1 cellular context compared by ENCODE assay signal in genomic region chr19:41218615-41219507, GRCh38.
TF ChIP-seq lines count a peak whose summit lies in the region.

TSS of gene AXL (plus strand) at chr19:41219223. CDS start at chr19:41219393, 170 bp downstream.

TF ChIP-seq in K562, 482 proteins besides CTCF, POLR2A, EP300 and RAD21 (continued from another document):
- TF ChIP-seq BRD4 (IDR thresholded peaks at IDR 0.05) (no peak), GATA2 (CRISPR knock-in tag; IDR thresholded peaks at IDR 0.05) (no peak), ZBTB5 (IDR thresholded peaks at IDR 0.05) (0 out of 2 replicates have a peak, but pooled peaks have one; percentile 13), CXXC5 (CRISPR knock-in tag; IDR thresholded peaks at IDR 0.05) (no peak), ZNF77 (CRISPR knock-in tag; IDR thresholded peaks at IDR 0.05) (no peak), ESRRB (CRISPR knock-in tag; IDR thresholded peaks at IDR 0.05; ENCODE audit: borderline replicate concordance) (no peak), U2AF2 (optimal IDR thresholded peaks at IDR 0.05; ENCODE audit: low read depth, low read length) (no peak), YY1 (IDR thresholded peaks at IDR 0.05; ENCODE audit: borderline replicate concordance in 1 of 3, control insufficient read depth in 1 of 3, extremely low read depth in 1 of 3, insufficient read depth in 3 of 3, insufficient read length in 1 of 3, insufficient replicate concordance in 2 of 3, low read depth in 1 of 3, low read length in 2 of 3) (no peak), U2AF1 (optimal IDR thresholded peaks at IDR 0.05; ENCODE audit: low read depth, low read length) (no peak), EGR1 (conservative IDR thresholded peaks at IDR 0.05) (peak; percentile 35; the same call in 1 of the 2 replicates), SIX5 (IDR thresholded peaks at IDR 0.05; ENCODE audit: borderline replicate concordance in 1 of 2, insufficient read depth in 1 of 2, low read depth in 1 of 2, low read length in 2 of 2) (no peak), KHSRP (IDR thresholded peaks at IDR 0.05) (no peak), JUND (IDR thresholded peaks at IDR 0.05; ENCODE audit: borderline replicate concordance, low read depth, low read length) (no peak), JUND (tag; IDR thresholded peaks at IDR 0.05; ENCODE audit: borderline replicate concordance, low read depth, low read length) (no peak), ZNF408 (CRISPR knock-in tag; IDR thresholded peaks at IDR 0.05; ENCODE audit: low read depth) (no peak), TAL1 (IDR thresholded peaks at IDR 0.05) (no peak), EHMT2 (IDR thresholded peaks at IDR 0.05) (no peak), ZNF23 (CRISPR knock-in tag; IDR thresholded peaks at IDR 0.05) (no peak), ZNF324 (CRISPR knock-in tag; IDR thresholded peaks at IDR 0.05) (no peak), ZNF165 (CRISPR knock-in tag; IDR thresholded peaks at IDR 0.05; ENCODE audit: borderline replicate concordance) (no peak), ARID2 (IDR thresholded peaks at IDR 0.05) (no peak), ZNF134 (CRISPR knock-in tag; conservative IDR thresholded peaks at IDR 0.05) (no peak), MCM2 (IDR thresholded peaks at IDR 0.05; ENCODE audit: low read depth) (no peak), ADNP (tag; IDR thresholded peaks at IDR 0.05) (0 out of 2 replicates have a peak, but pooled peaks have one; percentile 53), TARDBP (IDR thresholded peaks at IDR 0.05) (no peak), GTF2F1 (IDR thresholded peaks at IDR 0.05; ENCODE audit: low read depth, low read length) (no peak), BDP1 (IDR thresholded peaks at IDR 0.05; ENCODE audit: insufficient read depth, insufficient read length) (no peak), ZNF764 (CRISPR knock-in tag; IDR thresholded peaks at IDR 0.05; ENCODE audit: low read depth) (no peak), RBFOX2 (IDR thresholded peaks at IDR 0.05; ENCODE audit: low read depth, low read length) (peak; percentile 22; the same call in 1 of the 2 replicates), MTA3 (IDR thresholded peaks at IDR 0.05; ENCODE audit: borderline replicate concordance) (no peak), CBFB (CRISPR knock-in tag; IDR thresholded peaks at IDR 0.05) (no peak), ZBTB7A (IDR thresholded peaks at IDR 0.05; ENCODE audit: borderline replicate concordance, control insufficient read depth, low read depth, low read length) (0 out of 2 replicates have a peak, but pooled peaks have one; percentile 41), MBD2 (IDR thresholded peaks at IDR 0.05; ENCODE audit: borderline replicate concordance, low read depth) (no peak), SFPQ (IDR thresholded peaks at IDR 0.05; ENCODE audit: low read depth, low read length) (no peak), DMBX1 (CRISPR knock-in tag; IDR thresholded peaks at IDR 0.05; ENCODE audit: borderline replicate concordance) (no peak), TBP (optimal IDR thresholded peaks at IDR 0.05; ENCODE audit: low read depth, low read length) (no peak), CREM (IDR thresholded peaks at IDR 0.05; ENCODE audit: low read depth) (peak; percentile 39; the same call in 1 of the 2 replicates), HDAC2 (IDR thresholded peaks at IDR 0.05) (0 out of 2 replicates have a peak, but pooled peaks have one; percentile 8), ETV6 (IDR thresholded peaks at IDR 0.05; ENCODE audit: borderline replicate concordance in 1 of 2, low read depth in 2 of 2, low read length in 1 of 2) (no peak), ETV6 (CRISPR knock-in tag; IDR thresholded peaks at IDR 0.05; ENCODE audit: borderline replicate concordance) (no peak), EZH2 (IDR thresholded peaks at IDR 0.05; ENCODE audit: borderline replicate concordance, low read depth, low read length) (no peak), PHF8 (IDR thresholded peaks at IDR 0.05; ENCODE audit: borderline replicate concordance, low read length) (peak; percentile 24; the same call in 1 of the 2 replicates), CHCHD3 (CRISPR knock-in tag; IDR thresholded peaks at IDR 0.05) (no peak), TFE3 (CRISPR knock-in tag; IDR thresholded peaks at IDR 0.05) (no peak), RNF2 (IDR thresholded peaks at IDR 0.05) (no peak), NR3C1 (CRISPR knock-in tag; IDR thresholded peaks at IDR 0.05) (no peak), ZNF699 (CRISPR knock-in tag; IDR thresholded peaks at IDR 0.05; ENCODE audit: insufficient replicate concordance) (no peak), HNRNPL (IDR thresholded peaks at IDR 0.05; ENCODE audit: low read depth, low read length) (peak; percentile 50; the same call in 1 of the 2 replicates), PYGO2 (tag; IDR thresholded peaks at IDR 0.05) (no peak), CBX5 (IDR thresholded peaks at IDR 0.05; ENCODE audit: borderline replicate concordance, low read depth) (no peak), ATF3 (IDR thresholded peaks at IDR 0.05) (no peak), ATF3 (CRISPR knock-in tag; conservative IDR thresholded peaks at IDR 0.05) (no peak), TAF1 (IDR thresholded peaks at IDR 0.05; ENCODE audit: control insufficient read depth, extremely low read depth, insufficient read depth, low read length, severe bottlenecking) (no peak), ZNF75A (CRISPR knock-in tag; IDR thresholded peaks at IDR 0.05) (no peak), FUS (optimal IDR thresholded peaks at IDR 0.05; ENCODE audit: low read depth, low read length) (no peak), ZFP1 (CRISPR knock-in tag; IDR thresholded peaks at IDR 0.05) (no peak), RBM25 (IDR thresholded peaks at IDR 0.05; ENCODE audit: low read depth, low read length, severe bottlenecking) (no peak), ZNF121 (CRISPR knock-in tag; conservative IDR thresholded peaks at IDR 0.05) (no peak)
- TF ChIP-seq, protein P1, sequence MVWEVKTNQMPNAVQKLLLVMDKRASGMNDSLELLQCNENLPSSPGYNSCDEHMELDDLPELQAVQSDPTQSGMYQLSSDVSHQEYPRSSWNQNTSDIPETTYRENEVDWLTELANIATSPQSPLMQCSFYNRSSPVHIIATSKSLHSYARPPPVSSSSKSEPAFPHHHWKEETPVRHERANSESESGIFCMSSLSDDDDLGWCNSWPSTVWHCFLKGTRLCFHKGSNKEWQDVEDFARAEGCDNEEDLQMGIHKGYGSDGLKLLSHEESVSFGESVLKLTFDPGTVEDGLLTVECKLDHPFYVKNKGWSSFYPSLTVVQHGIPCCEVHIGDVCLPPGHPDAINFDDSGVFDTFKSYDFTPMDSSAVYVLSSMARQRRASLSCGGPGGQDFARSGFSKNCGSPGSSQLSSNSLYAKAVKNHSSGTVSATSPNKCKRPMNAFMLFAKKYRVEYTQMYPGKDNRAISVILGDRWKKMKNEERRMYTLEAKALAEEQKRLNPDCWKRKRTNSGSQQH (CRISPR knock-in tag; IDR thresholded peaks at IDR 0.05), result no peak
- TF ChIP-seq, protein P2, sequence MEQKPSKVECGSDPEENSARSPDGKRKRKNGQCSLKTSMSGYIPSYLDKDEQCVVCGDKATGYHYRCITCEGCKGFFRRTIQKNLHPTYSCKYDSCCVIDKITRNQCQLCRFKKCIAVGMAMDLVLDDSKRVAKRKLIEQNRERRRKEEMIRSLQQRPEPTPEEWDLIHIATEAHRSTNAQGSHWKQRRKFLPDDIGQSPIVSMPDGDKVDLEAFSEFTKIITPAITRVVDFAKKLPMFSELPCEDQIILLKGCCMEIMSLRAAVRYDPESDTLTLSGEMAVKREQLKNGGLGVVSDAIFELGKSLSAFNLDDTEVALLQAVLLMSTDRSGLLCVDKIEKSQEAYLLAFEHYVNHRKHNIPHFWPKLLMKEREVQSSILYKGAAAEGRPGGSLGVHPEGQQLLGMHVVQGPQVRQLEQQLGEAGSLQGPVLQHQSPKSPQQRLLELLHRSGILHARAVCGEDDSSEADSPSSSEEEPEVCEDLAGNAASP (IDR thresholded peaks at IDR 0.05), result no peak
- TF ChIP-seq, protein P3, sequence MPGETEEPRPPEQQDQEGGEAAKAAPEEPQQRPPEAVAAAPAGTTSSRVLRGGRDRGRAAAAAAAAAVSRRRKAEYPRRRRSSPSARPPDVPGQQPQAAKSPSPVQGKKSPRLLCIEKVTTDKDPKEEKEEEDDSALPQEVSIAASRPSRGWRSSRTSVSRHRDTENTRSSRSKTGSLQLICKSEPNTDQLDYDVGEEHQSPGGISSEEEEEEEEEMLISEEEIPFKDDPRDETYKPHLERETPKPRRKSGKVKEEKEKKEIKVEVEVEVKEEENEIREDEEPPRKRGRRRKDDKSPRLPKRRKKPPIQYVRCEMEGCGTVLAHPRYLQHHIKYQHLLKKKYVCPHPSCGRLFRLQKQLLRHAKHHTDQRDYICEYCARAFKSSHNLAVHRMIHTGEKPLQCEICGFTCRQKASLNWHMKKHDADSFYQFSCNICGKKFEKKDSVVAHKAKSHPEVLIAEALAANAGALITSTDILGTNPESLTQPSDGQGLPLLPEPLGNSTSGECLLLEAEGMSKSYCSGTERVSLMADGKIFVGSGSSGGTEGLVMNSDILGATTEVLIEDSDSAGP (CRISPR knock-in tag; IDR thresholded peaks at IDR 0.05), result peak; percentile 70; the same call in 1 of the 2 replicates
- TF ChIP-seq, protein P4, sequence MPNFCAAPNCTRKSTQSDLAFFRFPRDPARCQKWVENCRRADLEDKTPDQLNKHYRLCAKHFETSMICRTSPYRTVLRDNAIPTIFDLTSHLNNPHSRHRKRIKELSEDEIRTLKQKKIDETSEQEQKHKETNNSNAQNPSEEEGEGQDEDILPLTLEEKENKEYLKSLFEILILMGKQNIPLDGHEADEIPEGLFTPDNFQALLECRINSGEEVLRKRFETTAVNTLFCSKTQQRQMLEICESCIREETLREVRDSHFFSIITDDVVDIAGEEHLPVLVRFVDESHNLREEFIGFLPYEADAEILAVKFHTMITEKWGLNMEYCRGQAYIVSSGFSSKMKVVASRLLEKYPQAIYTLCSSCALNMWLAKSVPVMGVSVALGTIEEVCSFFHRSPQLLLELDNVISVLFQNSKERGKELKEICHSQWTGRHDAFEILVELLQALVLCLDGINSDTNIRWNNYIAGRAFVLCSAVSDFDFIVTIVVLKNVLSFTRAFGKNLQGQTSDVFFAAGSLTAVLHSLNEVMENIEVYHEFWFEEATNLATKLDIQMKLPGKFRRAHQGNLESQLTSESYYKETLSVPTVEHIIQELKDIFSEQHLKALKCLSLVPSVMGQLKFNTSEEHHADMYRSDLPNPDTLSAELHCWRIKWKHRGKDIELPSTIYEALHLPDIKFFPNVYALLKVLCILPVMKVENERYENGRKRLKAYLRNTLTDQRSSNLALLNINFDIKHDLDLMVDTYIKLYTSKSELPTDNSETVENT (CRISPR knock-in tag; IDR thresholded peaks at IDR 0.05), result no peak
